ENCODE assay signal across 30 cellular contexts in the genomic region with DNA sequence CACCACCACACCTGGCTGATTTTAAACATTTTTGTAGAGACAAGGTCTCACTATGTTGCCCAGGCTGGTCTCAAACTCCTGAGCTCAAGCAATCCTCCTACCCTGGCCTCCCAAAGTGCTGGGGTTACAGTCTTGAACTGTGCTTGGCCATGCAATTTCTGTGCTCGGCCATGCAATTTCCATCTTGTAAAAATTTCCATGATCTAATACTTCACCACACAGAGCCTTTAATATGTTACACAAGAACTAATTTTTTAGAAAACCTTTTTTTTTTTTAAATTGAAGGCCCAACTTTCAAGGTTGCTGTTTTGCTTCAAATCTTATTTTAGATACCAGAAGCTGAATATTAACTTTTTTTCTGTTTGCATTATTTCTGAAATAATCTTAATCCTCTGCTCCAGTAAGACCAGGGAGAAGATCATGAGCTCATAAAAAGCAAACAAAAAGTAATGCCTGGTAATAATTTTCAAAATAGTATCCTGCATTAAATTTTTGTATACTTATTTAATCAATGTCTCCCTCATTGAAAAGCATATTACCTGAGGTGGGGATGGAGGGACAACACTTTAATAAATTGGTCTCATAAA.
"Had no signal": no experiment of that assay in that cellular context is flagged by ENCODE, and none has a peak within 500 bp of the region (broad histone marks: within the 10 kb centered on the region; RNA-seq: fewer than 3 reads in every experiment).

No MANE protein-coding gene starts in this region.

- H3K4me3 Mint-ChIP-seq: naive B cell; naive thymus-derived CD8-positive, alpha-beta T cell; natural killer cell treated with Interleukin-12 subunit alpha and Interleukin-12 subunit beta and Interleukin-15 and Interleukin-18, amount 100 ng/mL, for 72 hours; nephron progenitor cell; stimulated activated memory B cell treated with anti-CD40 and anti-IgM and Interleukin-4, amounts not matched to agents 10 μg/mL and 1 μg/mL and 100 μg/mL, for 72 hours; stimulated activated naive CD8-positive, alpha-beta T cell treated with anti-CD3 and anti-CD28 coated beads, Interleukin-15, amount 100 ng/mL, for 72 hours; type B pancreatic cell had no signal

- H3K36me3 ChIP-seq: neutrophil, right lobe of liver, sigmoid colon, suprapubic skin, tibial artery, transverse colon, upper lobe of right lung, uterus had no signal

- H3K4me1 ChIP-seq: parathyroid adenoma, right lobe of liver, sigmoid colon, suprapubic skin, uterus had no signal

- H3K27me3 ChIP-seq: neutrophil, right lobe of liver, sigmoid colon, suprapubic skin, testis, tibial artery, transverse colon, upper lobe of right lung, uterus had no signal

- FAIRE-seq: small intestine had no signal

- H3K27ac Mint-ChIP-seq: naive B cell; natural killer cell treated with Interleukin-12 subunit alpha and Interleukin-12 subunit beta and Interleukin-15 and Interleukin-18, amount 100 ng/mL, for 72 hours; nephron progenitor cell; progenitor cell of endocrine pancreas; stimulated activated memory B cell treated with anti-CD40 and anti-IgM and Interleukin-4, amounts not matched to agents 10 μg/mL and 1 μg/mL and 100 μg/mL, for 72 hours; type B pancreatic cell had no signal

- H3K4me3 ChIP-seq: psoas muscle, right lobe of liver, sigmoid colon, suprapubic skin, testis, tibial artery, transverse colon, upper lobe of right lung, uterus had no signal

- ATAC-seq: naive thymus-derived CD8-positive, alpha-beta T cell; natural killer cell treated with Interleukin-12 subunit alpha and Interleukin-12 subunit beta and Interleukin-15 and Interleukin-18, amount 100 ng/mL, for 72 hours; psoas muscle; right cardiac atrium; right lobe of liver; stimulated activated memory B cell treated with anti-CD40 and anti-IgM and Interleukin-4, amounts not matched to agents 10 μg/mL and 1 μg/mL and 100 μg/mL, for 72 hours; stimulated activated naive CD8-positive, alpha-beta T cell treated with anti-CD3 and anti-CD28 coated beads, Interleukin-15, amount 100 ng/mL, for 72 hours; stimulated activated naive CD8-positive, alpha-beta T cell treated with anti-CD3 and anti-CD28 coated beads, Interleukin-15, Interleukin-2, amounts not matched to agents 100 U/mL and 50 U/mL, for 24 hours; upper lobe of right lung had no signal

- H3K36me3 Mint-ChIP-seq: naive B cell; naive thymus-derived CD8-positive, alpha-beta T cell; stimulated activated memory B cell treated with anti-CD40 and anti-IgM and Interleukin-4, amounts not matched to agents 10 μg/mL and 1 μg/mL and 100 μg/mL, for 72 hours; type B pancreatic cell had no signal

- H3K9me3 ChIP-seq: neutrophil, psoas muscle, right lobe of liver, sigmoid colon, suprapubic skin, testis, tibial artery, transverse colon, upper lobe of right lung, uterus had no signal

- H3K27ac ChIP-seq: neutrophil, parathyroid adenoma, psoas muscle, right lobe of liver, sigmoid colon, suprapubic skin, testis, tibial artery, transverse colon, upper lobe of right lung, uterus had no signal

- H3K27me3 Mint-ChIP-seq: naive B cell; naive thymus-derived CD8-positive, alpha-beta T cell; natural killer cell treated with Interleukin-12 subunit alpha and Interleukin-12 subunit beta and Interleukin-15 and Interleukin-18, amount 100 ng/mL, for 72 hours; progenitor cell of endocrine pancreas; stimulated activated memory B cell treated with anti-CD40 and anti-IgM and Interleukin-4, amounts not matched to agents 10 μg/mL and 1 μg/mL and 100 μg/mL, for 72 hours; type B pancreatic cell had no signal

- H3K4me1 Mint-ChIP-seq: stimulated activated naive CD8-positive, alpha-beta T cell treated with anti-CD3 and anti-CD28 coated beads, Interleukin-15, amount 100 ng/mL, for 72 hours had no signal

- DNase-seq: naive B cell; naive thymus-derived CD8-positive, alpha-beta T cell; nephron progenitor cell; nucleus accumbens; posterior cingulate gyrus; psoas muscle; right cardiac atrium; right lobe of liver; sigmoid colon; small intestine; stimulated activated CD4-positive, alpha-beta T cell treated with anti-CD3 and anti-CD28 coated beads, Interleukin-15, amount 100 ng/mL, for 24 hours; stimulated activated CD4-positive, alpha-beta T cell treated with anti-CD3 and anti-CD28 coated beads, Interleukin-2, amount 100 ng/mL, for 24 hours; stimulated activated CD4-positive, alpha-beta T cell treated with anti-CD3 and anti-CD28 coated beads, Interleukin-2, amount 100 ng/mL, for 48 hours; stimulated activated CD4-positive, alpha-beta T cell treated with anti-CD3 and anti-CD28 coated beads, Interleukin-4, amount 100 ng/mL, for 24 hours; stimulated activated naive CD4-positive, alpha-beta T cell; stimulated activated naive CD8-positive, alpha-beta T cell treated with anti-CD3 and anti-CD28 coated beads, Interleukin-15, amount 100 ng/mL, for 72 hours; stimulated activated naive CD8-positive, alpha-beta T cell treated with anti-CD3 and anti-CD28 coated beads, Interleukin-15, Interleukin-2, amounts not matched to agents 100 U/mL and 50 U/mL, for 24 hours; substantia nigra; testis; tibial artery; transverse colon; upper lobe of right lung; uterus had no signal

- H3K9me3 Mint-ChIP-seq: natural killer cell treated with Interleukin-12 subunit alpha and Interleukin-12 subunit beta and Interleukin-15 and Interleukin-18, amount 100 ng/mL, for 72 hours; stimulated activated memory B cell treated with anti-CD40 and anti-IgM and Interleukin-4, amounts not matched to agents 10 μg/mL and 1 μg/mL and 100 μg/mL, for 72 hours; stimulated activated naive CD8-positive, alpha-beta T cell treated with anti-CD3 and anti-CD28 coated beads, Interleukin-15, amount 100 ng/mL, for 72 hours; type B pancreatic cell had no signal
